24 cellular contexts compared by ENCODE assay signal in genomic region chr5:81762853-81763252, GRCh38. TPM values are rescaled to one million over a fixed set of nuclear protein-coding genes. Genes with fewer than 3 reads are reported as not detected.
DNase-seq lines count a peak whose midpoint lies in the region; ATAC-seq, FAIRE-seq and TF ChIP-seq lines count a peak whose summit lies in the region.
"Had no signal": no experiment of that assay in that cellular context is flagged by ENCODE, and none has a peak within 500 bp of the region (broad histone marks: within the 10 kb centered on the region; RNA-seq: fewer than 3 reads in every experiment).

No MANE protein-coding gene starts in this region.

- H3K4me1 Mint-ChIP-seq in dendritic cell treated with granulocyte-macrophage colony-stimulating factor and Interleukin-4, amounts not matched to agents 40 ng/mL and 50 ng/mL, for 4 days (ENCODE audit: low read depth): peaks cover 48% of the 10 kb centered on the region
- peaks cover 8 to 38% (median 34%) of the 10 kb centered on the region in 7 donors for H3K4me1 Mint-ChIP-seq in naive thymus-derived CD4-positive, alpha-beta T cell

- CTCF ChIA-PET in A549 (lab: Yijun Ruan, JAX): interaction anchor here (1.1 to 1.5 kb wide), 4 partner anchors 7 to 17 kb away, joined by 3 to 4 read pairs (median 4); partner anchors contain the start of gene SSBP2
- CTCF ChIA-PET in K562 (lab: Yijun Ruan, JAX; ENCODE audit: low intra/inter-chr PET ratio): no interaction called here
- CTCF ChIA-PET in naive thymus-derived CD4-positive, alpha-beta T cell (lab: Charles Lee): interaction anchor here (1.2 kb wide), 1 partner anchor 225 kb away, joined by 3 read pairs; no protein-coding TSS in a partner anchor

- H3K4me1 ChIP-seq in A549 (peaks cover 12% of the 10 kb centered on the region; the same call in 2 of the 3 replicates), K562 (replicated peaks in 1 of 2; ENCODE audit: control insufficient read depth in 2 of 2, insufficient read depth in 2 of 2, low read length in 2 of 2) (peaks cover 0 to 48% of the 10 kb centered on the region in 2 experiments; a peak in 3 of 5 replicates), left lung (peaks cover 0 to 3% of the 10 kb centered on the region in 2 donors)
- H3K4me1 ChIP-seq in naive thymus-derived CD4-positive, alpha-beta T cell (ENCODE audit: control insufficient read depth in 2 of 2, insufficient read depth in 2 of 2, low read length in 2 of 2): peaks cover 0 to 7% of the 10 kb centered on the region in 2 donors
- H3K4me1 ChIP-seq: Caco-2 had no signal

- H3K4me3 ChIP-seq in A549 (no peak overlapping the region), K562 (no peak overlapping the region), left lung (no peak overlapping the region)
- H3K4me3 ChIP-seq in naive thymus-derived CD4-positive, alpha-beta T cell (ENCODE audit: low read length): no peak overlapping the region
- H3K4me3 ChIP-seq: BLaER1 treated with 17β-estradiol and CSF1 and Interleukin-3, amounts not matched to agents 10 nM and 100 nM; GM12878 had no signal

- intact Hi-C loops in K562 (cut with micrococcal nuclease) (no loop called here), left lung (cut with DNase I) (no loop called here)
- intact Hi-C loops in dendritic cell treated with granulocyte-macrophage colony-stimulating factor and Interleukin-4, amounts not matched to agents 40 ng/mL and 50 ng/mL, for 4 days (cut with micrococcal nuclease): no loop called here
- intact Hi-C loops in naive thymus-derived CD4-positive, alpha-beta T cell (cut with micrococcal nuclease): no loop called here

- TF ChIP-seq POLR2A in A549 (IDR thresholded peaks at IDR 0.05; ENCODE audit: low read length): no peak
- no peak for TF ChIP-seq POLR2A in K562 (conservative IDR thresholded peaks at IDR 0.05)

- no peak for TF ChIP-seq RAD21 in A549 (conservative IDR thresholded peaks at IDR 0.05 in 1 of 2, IDR thresholded peaks at IDR 0.05 in 1 of 2)
- no peak for TF ChIP-seq RAD21 in K562 (CRISPR knock-in tag; conservative IDR thresholded peaks at IDR 0.05 in 1 of 2, IDR thresholded peaks at IDR 0.05 in 1 of 2)

- no peaks in the 10 kb centered on the region for H3K9me1 ChIP-seq in K562 (ENCODE audit: control insufficient read depth, insufficient read depth, low read length)

- no peaks in the 10 kb centered on the region for H3K9me3 Mint-ChIP-seq in dendritic cell treated with granulocyte-macrophage colony-stimulating factor and Interleukin-4, amounts not matched to agents 40 ng/mL and 50 ng/mL, for 4 days
- H3K9me3 Mint-ChIP-seq in naive thymus-derived CD4-positive, alpha-beta T cell: peaks cover 0 to 2% (median 0%) of the 10 kb centered on the region in 11 donors
- H3K9me3 Mint-ChIP-seq: CD4-positive, alpha-beta T cell; CD8-positive, alpha-beta T cell had no signal

- H3K9ac ChIP-seq in K562 (ENCODE audit: insufficient read depth in 1 of 2, low read depth in 2 of 2, low read length in 2 of 2): no peak overlapping the region
- H3K9ac ChIP-seq: BLaER1 treated with 17β-estradiol and CSF1 and Interleukin-3, amounts not matched to agents 10 nM and 100 nM had no signal

- H3K4me3 Mint-ChIP-seq in dendritic cell treated with granulocyte-macrophage colony-stimulating factor and Interleukin-4, amounts not matched to agents 40 ng/mL and 50 ng/mL, for 4 days: no peak overlapping the region
- H3K4me3 Mint-ChIP-seq in naive thymus-derived CD4-positive, alpha-beta T cell: no peak overlapping the region
- H3K4me3 Mint-ChIP-seq: B cell; CD4-positive, alpha-beta T cell; CD8-positive, alpha-beta T cell had no signal

- no TSS peak for BruUV-seq in K562 (replicated peaks; lab: Mats Ljungman, UMichigan)

- TF ChIP-seq EP300 in A549 (IDR thresholded peaks at IDR 0.05) (no peak), K562 (IDR thresholded peaks at IDR 0.05; ENCODE audit: low read length) (no peak)

- DNase-seq in A549 (ENCODE audit: low read depth in 1 of 2, low spot score in 1 of 2) (no peak), K562 (ENCODE audit: extremely low read depth in 1 of 4, low spot score in 3 of 4) (no peak), left lung (no peak), GF-D8 (lab: John Stamatoyannopoulos, UW) (no peak), NCI-H510A (lab: John Stamatoyannopoulos, UW) (no peak)
- no peak for DNase-seq in naive thymus-derived CD4-positive, alpha-beta T cell
- DNase-seq: 8988T; AML-193; Caco-2; Calu3; CD4-positive, alpha-beta T cell; CD8-positive, alpha-beta T cell; DMS79 treated with DMSO at 0.1 percent for 48 hours had no signal

- H3K27me3 ChIP-seq in K562 (ENCODE audit: control insufficient read depth in 2 of 2, insufficient read depth in 2 of 2, low read length in 2 of 2) (no peaks in the 10 kb centered on the region), left lung (no peaks in the 10 kb centered on the region)
- no peaks in the 10 kb centered on the region for H3K27me3 ChIP-seq in naive thymus-derived CD4-positive, alpha-beta T cell (ENCODE audit: control insufficient read depth in 2 of 2, insufficient read depth in 2 of 2, low read length in 2 of 2)
- H3K27me3 ChIP-seq: BLaER1 treated with 17β-estradiol and CSF1 and Interleukin-3, amounts not matched to agents 10 nM and 100 nM had no signal

- FAIRE-seq in A549 (lab: Jason Lieb, UNC): no peak
- FAIRE-seq in K562 (lab: Jason Lieb, UNC): no peak
- FAIRE-seq: A204.1, D721Med, G401.6, GM12878, GM12892, GM18507 had no signal

- H3K27ac Mint-ChIP-seq in dendritic cell treated with granulocyte-macrophage colony-stimulating factor and Interleukin-4, amounts not matched to agents 40 ng/mL and 50 ng/mL, for 4 days: peak overlapping the region; percentile 62
- H3K27ac Mint-ChIP-seq in naive thymus-derived CD4-positive, alpha-beta T cell: no peak overlapping the region
- H3K27ac Mint-ChIP-seq: B cell; CD4-positive, alpha-beta T cell; CD8-positive, alpha-beta T cell had no signal

- H3K27ac ChIP-seq in A549 (peak overlapping the region; percentile 2 to 17; a peak in 2 of 6 replicates), K562 (ENCODE audit: extremely low read depth, low read depth, low read length) (no peak overlapping the region), left lung (no peak overlapping the region)
- no peak overlapping the region for H3K27ac ChIP-seq in naive thymus-derived CD4-positive, alpha-beta T cell (ENCODE audit: low read depth, low read length)
- H3K27ac ChIP-seq: C4-2B had no signal

- POLR2A ChIA-PET in A549 (lab: Yijun Ruan, JAX) (no interaction called here), K562 (lab: Yijun Ruan, JAX) (interaction anchor here (1.2 to 3.0 kb wide), 5 partner anchors 9 to 16 kb away, joined by 3 to 35 read pairs (median 5); partner anchors contain the start of gene SSBP2)
- POLR2A ChIA-PET in naive thymus-derived CD4-positive, alpha-beta T cell (lab: Charles Lee): interaction anchor here (2.0 to 2.1 kb wide), 3 partner anchors 12 to 88 kb away, joined by 8 to 12 read pairs (median 12); partner anchors contain the start of gene SSBP2

- TF ChIP-seq CTCF in A549 (IDR thresholded peaks at IDR 0.05): no peak
- TF ChIP-seq CTCF in K562 (IDR thresholded peaks at IDR 0.05 in 2 of 3, conservative IDR thresholded peaks at IDR 0.05 in 1 of 3; ENCODE audit: insufficient read depth in 2 of 3, low read depth in 1 of 3, low read length in 3 of 3): no peak
- TF ChIP-seq CTCF in left lung (IDR thresholded peaks at IDR 0.05): no peak

- WGBS in A549 (ENCODE audit: missing lambda C conversion rate): 65% methylated on average over 4 of the region's 4 CpGs
- WGBS in K562 (ENCODE audit: insufficient coverage, low coverage, missing lambda C conversion rate): 67% methylated on average over 4 of the region's 4 CpGs

- H3K79me2 ChIP-seq in K562 (ENCODE audit: control insufficient read depth, insufficient read depth, low read length): peaks cover 26% of the 10 kb centered on the region

- in situ Hi-C loops in K562 (cut with MboI): no loop called here

- H2AFZ ChIP-seq in K562 (ENCODE audit: low read depth, low read length): no peak overlapping the region

- H4K20me1 ChIP-seq in K562 (replicated peaks; ENCODE audit: control insufficient read depth, insufficient read depth, low read length): no peaks in the 10 kb centered on the region
- H4K20me1 ChIP-seq: BLaER1 treated with 17β-estradiol and CSF1 and Interleukin-3, amounts not matched to agents 10 nM and 100 nM had no signal

- H3K36me3 Mint-ChIP-seq in dendritic cell treated with granulocyte-macrophage colony-stimulating factor and Interleukin-4, amounts not matched to agents 40 ng/mL and 50 ng/mL, for 4 days (ENCODE audit: low read depth): no peaks in the 10 kb centered on the region
- peaks cover 0 to 3% (median 0%) of the 10 kb centered on the region in 5 donors for H3K36me3 Mint-ChIP-seq in naive thymus-derived CD4-positive, alpha-beta T cell
- H3K36me3 Mint-ChIP-seq: CD8-positive, alpha-beta T cell had no signal

- H3K9me3 ChIP-seq in A549: no peaks in the 10 kb centered on the region
- no peaks in the 10 kb centered on the region for H3K9me3 ChIP-seq in K562 (replicated peaks; ENCODE audit: control insufficient read depth, insufficient read depth, low read depth, low read length)
- H3K9me3 ChIP-seq in left lung: no peaks in the 10 kb centered on the region
- H3K9me3 ChIP-seq in naive thymus-derived CD4-positive, alpha-beta T cell (ENCODE audit: control insufficient read depth in 2 of 3, low read length in 3 of 3): no peaks in the 10 kb centered on the region
- H3K9me3 ChIP-seq: Caco-2 had no signal

- ATAC-seq in A549: no peak
- ATAC-seq in K562: no peak; the same call in 2 of the 3 replicates
- ATAC-seq in left lung: peak; percentile 56
- no peak for ATAC-seq in GM21786 (IDR thresholded peaks at IDR 0.05; ENCODE audit: unreplicated experiment)
- ATAC-seq in naive thymus-derived CD4-positive, alpha-beta T cell: no peak
- ATAC-seq: CD8-positive, alpha-beta T cell; GM12878 had no signal

- H3K27me3 Mint-ChIP-seq in dendritic cell treated with granulocyte-macrophage colony-stimulating factor and Interleukin-4, amounts not matched to agents 40 ng/mL and 50 ng/mL, for 4 days: peaks cover 1% of the 10 kb centered on the region
- peaks cover 0 to 6% (median 0%) of the 10 kb centered on the region in 5 donors for H3K27me3 Mint-ChIP-seq in naive thymus-derived CD4-positive, alpha-beta T cell
- H3K27me3 Mint-ChIP-seq: B cell; CD4-positive, alpha-beta T cell had no signal

- no peaks in the 10 kb centered on the region for H3K36me3 ChIP-seq in K562 (ENCODE audit: control insufficient read depth, insufficient read depth, low read length)
- H3K36me3 ChIP-seq in left lung: no peaks in the 10 kb centered on the region
- H3K36me3 ChIP-seq in naive thymus-derived CD4-positive, alpha-beta T cell (ENCODE audit: control insufficient read depth in 2 of 3, insufficient read depth in 3 of 3, low read length in 3 of 3): no peaks in the 10 kb centered on the region
- H3K36me3 ChIP-seq: BLaER1 treated with 17β-estradiol and CSF1 and Interleukin-3, amounts not matched to agents 10 nM and 100 nM had no signal

- peak overlapping the region; percentile 26; the same call in 2 of the 3 replicates for H3K4me2 ChIP-seq in A549
- no peak overlapping the region for H3K4me2 ChIP-seq in K562 (ENCODE audit: insufficient read depth, low read length)

RNA-seq across cellular contexts. Expression of gene SSBP2, which starts 12.0 kb away (rescaled TPM):
- polyA plus RNA-seq in A549 (2011; rRNA removed): 14.2 and 17.0 TPM in 2 replicates
- polyA plus RNA-seq in A549 (2012; cell fraction: cytosol; rRNA removed): 8.3 and 10.0 TPM in 2 replicates
- polyA plus RNA-seq in A549 (2012; cell fraction: nucleus; rRNA removed): 3.9 and 7.2 TPM in 2 replicates
- polyA plus RNA-seq in A549 (2017; fragmentation: RNase III; extraction: RNeasy Plus Mini Kit Qiagen cat#74134 plus additional on column Dnase treatment): 4.5 to 5.5 TPM (median 4.9 TPM) in 3 replicates
- 10.0 and 13.4 TPM in 2 replicates for polyA minus RNA-seq in A549 (2011; rRNA and poly(A)+ RNA removed)
- total RNA-seq in K562 (2011; cell fraction: chromatin; rRNA removed; ENCODE audit: low replicate concordance): 60.8 and 64.6 TPM in 2 replicates
- 20.4 and 22.5 TPM in 2 replicates for total RNA-seq in K562 (2011; cell fraction: nucleolus; rRNA removed)
- 30.7 and 41.1 TPM in 2 replicates for total RNA-seq in K562 (2011; cell fraction: nucleoplasm; rRNA removed)
- total RNA-seq in K562 (2014; rRNA removed): 22.3 and 30.2 TPM in 2 replicates
- total RNA-seq in K562 (2014; rRNA removed; fragmentation: Illumina TruSeq; extraction: Trizol): 42.1 and 47.2 TPM in 2 replicates
- 37.7 and 39.9 TPM in 2 replicates for total RNA-seq in K562 (2015; rRNA removed; fragmentation: Illumina TruSeq; extraction: Trizol)
- 36.4 and 41.1 TPM in 2 replicates for total RNA-seq in K562 (2021)
- polyA plus RNA-seq in K562 (2011; rRNA removed): 47.6 and 88.4 TPM in 2 replicates
- 32.1 and 43.1 TPM in 2 replicates for polyA plus RNA-seq in K562 (2011; cell fraction: cytosol; rRNA removed)
- polyA plus RNA-seq in K562 (2011; cell fraction: nucleus; rRNA removed): 34.8 and 49.1 TPM in 2 replicates
- polyA plus RNA-seq in K562 (2012): 37.3 and 54.7 TPM in 2 replicates
- polyA plus RNA-seq in K562 (2014; fragmentation: Illumina TruSeq; extraction: Trizol): 62.5 and 78.7 TPM in 2 replicates
- polyA plus RNA-seq in K562 (2014; fragmentation: Nextera tagmentation; extraction: Ambion mirVana): 100 to 1,000 TPM in 1 of 2 experiments, 10 to 100 TPM in 1; 81.8 to 133 TPM
- polyA plus RNA-seq in K562 (2014; rRNA removed): 35.1 and 44.6 TPM in 2 replicates
- 42.0 and 53.6 TPM in 2 replicates for polyA minus RNA-seq in K562 (2011; rRNA and poly(A)+ RNA removed)
- 10.9 and 20.5 TPM in 2 replicates for polyA minus RNA-seq in K562 (2011; cell fraction: cytosol; rRNA and poly(A)+ RNA removed)
- polyA minus RNA-seq in K562 (2011; cell fraction: nucleus; rRNA and poly(A)+ RNA removed): 24.2 and 28.5 TPM in 2 replicates
- 10 to 100 TPM; 31.6 to 37.3 TPM for total RNA-seq in left lung
- 10 to 100 TPM; 36.7 to 73.1 (median 55.9) TPM for total RNA-seq in naive thymus-derived CD4-positive, alpha-beta T cell
- polyA plus RNA-seq in naive thymus-derived CD4-positive, alpha-beta T cell: 10 to 100 TPM; 87.2 to 99.8 TPM

Comparison
In these comparisons a context has a peak if more than half of its experiments do, and no peak if none do; other contexts are left out.
1. H3K27ac ChIP-seq: peak in A549 (2 of 2); none in K562 (single experiment), left lung (0 of 2) and naive thymus-derived CD4-positive, alpha-beta T cell (single experiment).